20 cellular contexts compared by ENCODE assay signal in genomic region chr21:44950351-44950750, GRCh38. TPM values are rescaled to one million over a fixed set of nuclear protein-coding genes. Genes with fewer than 3 reads are reported as not detected.
DNase-seq lines count a peak whose midpoint lies in the region; ATAC-seq, FAIRE-seq and TF ChIP-seq lines count a peak whose summit lies in the region.
"Had no signal": no experiment of that assay in that cellular context is flagged by ENCODE, and none has a peak within 500 bp of the region (broad histone marks: within the 10 kb centered on the region; RNA-seq: fewer than 3 reads in every experiment).

No MANE protein-coding gene starts in this region.

- intact Hi-C loops in IMR-90 (cut with micrococcal nuclease) = no loop called here
- intact Hi-C loops in kidney (cut with DNase I) = no loop called here
- intact Hi-C loops in spleen (cut with DNase I; ENCODE audit: low total_unique reads) = no loop called here
- intact Hi-C loops in activated CD4-positive, alpha-beta memory T cell treated with anti-CD3 and anti-CD28 coated beads for 36 hours (cut with micrococcal nuclease) = no loop called here

- H2BK120ac ChIP-seq in IMR-90 (ENCODE audit: low read depth, low read length) = peak overlapping the region; percentile 41; the same call in 1 of the 2 replicates
- H2BK120ac ChIP-seq in H9 (ENCODE audit: low read depth, low read length, poor library complexity, severe bottlenecking) = no peak overlapping the region

- H2BK15ac ChIP-seq in IMR-90 (ENCODE audit: low read depth, low read length) (0 out of 3 replicates have a peak overlapping the region, but pooled peaks have one; percentile 21), H9 (ENCODE audit: low read depth, low read length) (no peak overlapping the region)

- H3K23me2 ChIP-seq in H9 (ENCODE audit: insufficient read length, low read depth, low read length, poor library complexity, severe bottlenecking) = no peaks in the 10 kb centered on the region

- H4K5ac ChIP-seq in IMR-90 (ENCODE audit: low read depth, low read length) (peak overlapping the region; percentile 21; the same call in 1 of the 2 replicates), H9 (ENCODE audit: insufficient read length, low read depth, low read length) (no peak overlapping the region)

- H3K14ac ChIP-seq in IMR-90 (replicated peaks; ENCODE audit: low read depth, low read length) (no peak overlapping the region), H9 (ENCODE audit: insufficient read depth, low read length) (no peak overlapping the region)

- H3K79me2 ChIP-seq in H9 (ENCODE audit: insufficient read depth, low read length) = peaks cover 32% of the 10 kb centered on the region; the same call in 1 of the 2 replicates

- H2BK20ac ChIP-seq in IMR-90 (ENCODE audit: low read depth, low read length) (peak overlapping the region; percentile 5; the same call in 1 of the 2 replicates), H9 (ENCODE audit: low read depth, low read length, poor library complexity, severe bottlenecking) (no peak overlapping the region)

- H3K4me1 ChIP-seq in IMR-90 (ENCODE audit: control insufficient read depth, insufficient read depth, low read length) (no peaks in the 10 kb centered on the region; the same call in 1 of the 2 replicates), kidney (ENCODE audit: control insufficient read depth in 1 of 2, insufficient read depth in 1 of 2, low read depth in 1 of 2, low read length in 2 of 2) (peaks cover 0 to 5% of the 10 kb centered on the region in 2 donors), spleen (peaks cover 8 to 89% (median 45%) of the 10 kb centered on the region in 6 donors), H9 (ENCODE audit: insufficient read depth, low read length) (no peaks in the 10 kb centered on the region)
- H3K4me1 ChIP-seq: BE2C had no signal

- 0 out of 2 replicates have a peak, but pooled peaks cover 3% of the 10 kb centered on the region for H3K9me1 ChIP-seq in IMR-90 (ENCODE audit: insufficient read depth, low read length)

- H3K27me3 Mint-ChIP-seq in chondrocyte (ENCODE audit: low read depth) = no peaks in the 10 kb centered on the region
- H3K27me3 Mint-ChIP-seq in H9 (ENCODE audit: low read depth) = peaks cover 2% of the 10 kb centered on the region; the same call in 1 of the 2 replicates
- no peaks in the 10 kb centered on the region for H3K27me3 Mint-ChIP-seq in activated CD4-positive, alpha-beta memory T cell treated with anti-CD3 and anti-CD28 coated beads for 36 hours
- H3K27me3 Mint-ChIP-seq: activated naive CD8-positive, alpha-beta T cell treated with anti-CD3 and anti-CD28 coated beads for 36 hours had no signal

- H3K9me3 ChIP-seq in IMR-90 (ENCODE audit: control insufficient read depth, insufficient read depth, low read length) = no peaks in the 10 kb centered on the region
- no peaks in the 10 kb centered on the region for H3K9me3 ChIP-seq in kidney (ENCODE audit: control insufficient read depth in 1 of 2, low read length in 2 of 2)
- no peaks in the 10 kb centered on the region for H3K9me3 ChIP-seq in spleen
- H3K9me3 ChIP-seq in H9 (ENCODE audit: control insufficient read depth, low read depth, low read length) = no peaks in the 10 kb centered on the region
- H3K9me3 ChIP-seq: BE2C, mucosa of descending colon had no signal

- H3K36me3 ChIP-seq in IMR-90 (ENCODE audit: control insufficient read depth, insufficient read depth, low read length) (peaks cover 27% of the 10 kb centered on the region), kidney (ENCODE audit: control insufficient read depth in 1 of 2, insufficient read depth in 2 of 2, low read length in 2 of 2) (peaks cover 0 to 3% of the 10 kb centered on the region in 2 donors), spleen (peaks cover 0 to 89% (median 21%) of the 10 kb centered on the region in 6 donors)

- POLR2A ChIA-PET in IMR-90 (lab: Charles Lee; ENCODE audit: unreplicated experiment) = no interaction called here
- POLR2A ChIA-PET in activated CD4-positive, alpha-beta memory T cell treated with anti-CD3 and anti-CD28 coated beads for 36 hours (lab: Charles Lee) = interaction anchor here (1.1 kb wide), 1 partner anchor 186 kb away, joined by 3 read pairs; no protein-coding TSS in a partner anchor

- peaks cover 8% of the 10 kb centered on the region for H3K36me3 Mint-ChIP-seq in chondrocyte (ENCODE audit: low read depth)
- peaks cover 15 to 32% (median 26%) of the 10 kb centered on the region in 3 experiments; a peak in 6 of 7 replicates for H3K36me3 Mint-ChIP-seq in H9 (ENCODE audit: insufficient read depth in 1 of 3, low read depth in 3 of 3)
- peaks cover 8% of the 10 kb centered on the region for H3K36me3 Mint-ChIP-seq in activated CD4-positive, alpha-beta memory T cell treated with anti-CD3 and anti-CD28 coated beads for 36 hours

- BruUV-seq in IMR-90 (replicated peaks; lab: Mats Ljungman, UMichigan) = no TSS peak

- H3K23ac ChIP-seq in IMR-90 (ENCODE audit: low read depth, low read length) = no peak overlapping the region
- H3K23ac ChIP-seq in H9 (ENCODE audit: insufficient read length, low read depth, low read length) = no peak overlapping the region

- H3K27me3 ChIP-seq in IMR-90 (ENCODE audit: control insufficient read depth, insufficient read depth, low read length) (no peaks in the 10 kb centered on the region), spleen (replicated peaks in 1 of 7) (no peaks in the 10 kb centered on the region), H9 (ENCODE audit: insufficient read depth, low read length) (no peaks in the 10 kb centered on the region)
- H3K27me3 ChIP-seq: BE2C, dorsolateral prefrontal cortex had no signal

- H2AFZ ChIP-seq in IMR-90 (replicated peaks; ENCODE audit: low read length, poor library complexity) = no peak overlapping the region
- H2AFZ ChIP-seq in H9 (ENCODE audit: low read length) = no peak overlapping the region

- H3K79me1 ChIP-seq in IMR-90 (ENCODE audit: low read depth in 1 of 2, low read length in 2 of 2) (peaks cover 7 to 65% of the 10 kb centered on the region in 2 experiments), H9 (ENCODE audit: insufficient read depth, low read depth, low read length, poor library complexity, severe bottlenecking) (peaks cover 3% of the 10 kb centered on the region)

- H2AK5ac ChIP-seq in IMR-90 (ENCODE audit: low read depth, low read length) = peak overlapping the region; percentile 88
- H2AK5ac ChIP-seq in H9 (ENCODE audit: insufficient read length, low read length) = no peak overlapping the region

- H4K8ac ChIP-seq in IMR-90 (ENCODE audit: low read depth in 2 of 2, low read length in 2 of 2) = peak overlapping the region; percentile 34 to 54; a peak in 2 of 4 replicates
- H4K8ac ChIP-seq in H9 (replicated peaks; ENCODE audit: insufficient read length, low read depth, low read length) = no peak overlapping the region

- dilution Hi-C loops in IMR-90 (cut with HindIII; ENCODE audit: low sequenced_read_pairs, unreplicated experiment) = no loop called here

- H3K4me1 Mint-ChIP-seq in chondrocyte (ENCODE audit: low read depth) (peaks cover 39% of the 10 kb centered on the region), H9 (peaks cover 2 to 4% of the 10 kb centered on the region in 2 experiments; a peak in 3 of 4 replicates)
- H3K4me1 Mint-ChIP-seq in activated CD4-positive, alpha-beta memory T cell treated with anti-CD3 and anti-CD28 coated beads for 36 hours (ENCODE audit: low read depth) = peaks cover 4% of the 10 kb centered on the region

- DNase-seq in IMR-90 (no peak), chondrocyte (ENCODE audit: low spot score) (peak; percentile 77), kidney (peak; percentile 76), spleen (peak; percentile 67), kidney glomerular epithelial cell (lab: John Stamatoyannopoulos, UW) (no peak), NCI-H2196 treated with DMSO at 0.1 percent for 48 hours (lab: John Stamatoyannopoulos, UW; ENCODE audit: unreplicated experiment) (no peak), H9 (no peak)
- no peak for DNase-seq in activated CD4-positive, alpha-beta memory T cell treated with anti-CD3 and anti-CD28 coated beads for 36 hours
- DNase-seq: NCI-H2029 had no signal

- H3K4me3 Mint-ChIP-seq in chondrocyte (ENCODE audit: unreplicated experiment) (no peak overlapping the region), H9 (no peak overlapping the region; a peak in 1 of 5 replicates)
- H3K4me3 Mint-ChIP-seq in activated CD4-positive, alpha-beta memory T cell treated with anti-CD3 and anti-CD28 coated beads for 36 hours = no peak overlapping the region
- H3K4me3 Mint-ChIP-seq: activated CD8-positive, alpha-beta T cell treated with anti-CD3 and anti-CD28 coated beads, Interleukin-2, amount 10 ng/mL, durations not matched to agents 7 days and 5 days; activated naive CD8-positive, alpha-beta T cell treated with anti-CD3 and anti-CD28 coated beads for 36 hours; neural crest cell had no signal

- H3K56ac ChIP-seq in IMR-90 (ENCODE audit: extremely low read depth, insufficient read depth, low read length) (no peak overlapping the region), H9 (ENCODE audit: insufficient read length, low read depth, low read length) (no peak overlapping the region)

- ATAC-seq in IMR-90 (ENCODE audit: low read depth) = no peak

- no peak for TF ChIP-seq RAD21 in IMR-90 (IDR thresholded peaks at IDR 0.05; ENCODE audit: low read length)

- in situ Hi-C loops in IMR-90 (cut with MboI; ENCODE audit: low sequenced_read_pairs) = no loop called here

- no peak for FAIRE-seq in kidney (lab: Jason Lieb, UNC)
- FAIRE-seq: H54, islet of Langerhans, TTC549 had no signal

- TF ChIP-seq CTCF in IMR-90 (conservative IDR thresholded peaks at IDR 0.05; ENCODE audit: low read depth, low read length) (no peak), chondrocyte (IDR thresholded peaks at IDR 0.05) (no peak), kidney (IDR thresholded peaks at IDR 0.05; ENCODE audit: borderline replicate concordance, extremely low read depth, insufficient read depth) (no peak), spleen (IDR thresholded peaks at IDR 0.05 in 8 of 11, conservative IDR thresholded peaks at IDR 0.05 in 3 of 11) (no peak), H9 (conservative IDR thresholded peaks at IDR 0.05) (no peak)

- H3K27ac ChIP-seq in IMR-90 (ENCODE audit: insufficient read depth, low read length) (no peak overlapping the region), kidney (ENCODE audit: low read depth in 2 of 2, low read length in 2 of 2) (no peak overlapping the region), spleen (peak overlapping the region in 1 of 8 donors; percentile 9), H9 (ENCODE audit: insufficient read length, low read depth, low read length) (no peak overlapping the region)

- H3T11ph ChIP-seq in H9 (ENCODE audit: low read length) = no peak overlapping the region

- no peak for TF ChIP-seq POLR2A in IMR-90 (IDR thresholded peaks at IDR 0.05; ENCODE audit: low read depth, low read length)
- no peak for TF ChIP-seq POLR2A in spleen (IDR thresholded peaks at IDR 0.05)

- no peak overlapping the region for H3K27ac Mint-ChIP-seq in chondrocyte (ENCODE audit: unreplicated experiment)
- no peak overlapping the region for H3K27ac Mint-ChIP-seq in H9
- no peak overlapping the region for H3K27ac Mint-ChIP-seq in activated CD4-positive, alpha-beta memory T cell treated with anti-CD3 and anti-CD28 coated beads for 36 hours
- H3K27ac Mint-ChIP-seq: activated CD8-positive, alpha-beta T cell treated with anti-CD3 and anti-CD28 coated beads, Interleukin-2, amount 10 ng/mL, durations not matched to agents 7 days and 5 days; activated naive CD8-positive, alpha-beta T cell treated with anti-CD3 and anti-CD28 coated beads for 36 hours had no signal

- H4K20me1 ChIP-seq in IMR-90 (ENCODE audit: insufficient read depth, low read length) (peaks cover 37% of the 10 kb centered on the region), H9 (ENCODE audit: control insufficient read depth, insufficient read depth, insufficient read length) (no peaks in the 10 kb centered on the region)

- H3K4me3 ChIP-seq in IMR-90 (ENCODE audit: insufficient read depth, low read depth, low read length) = no peak overlapping the region
- H3K4me3 ChIP-seq in kidney (ENCODE audit: low read length in 2 of 2) = no peak overlapping the region
- no peak overlapping the region for H3K4me3 ChIP-seq in spleen
- H3K4me3 ChIP-seq: dorsolateral prefrontal cortex, lung, mucosa of descending colon had no signal

- H3K9ac ChIP-seq in IMR-90 (ENCODE audit: low read depth, low read length) (no peak overlapping the region; the same call in 1 of the 2 replicates), kidney (ENCODE audit: low read length in 2 of 2) (no peak overlapping the region), H9 (ENCODE audit: extremely low read depth, insufficient read length, low read length) (no peak overlapping the region)

- H3K9me3 Mint-ChIP-seq in chondrocyte (ENCODE audit: low read depth) (no peaks in the 10 kb centered on the region), H9 (no peaks in the 10 kb centered on the region)
- no peaks in the 10 kb centered on the region for H3K9me3 Mint-ChIP-seq in activated CD4-positive, alpha-beta memory T cell treated with anti-CD3 and anti-CD28 coated beads for 36 hours
- H3K9me3 Mint-ChIP-seq: activated naive CD8-positive, alpha-beta T cell treated with anti-CD3 and anti-CD28 coated beads for 36 hours; neural crest cell had no signal

- peak overlapping the region; percentile 86; the same call in 1 of the 2 replicates for H4K91ac ChIP-seq in IMR-90 (ENCODE audit: insufficient read depth, low read depth, low read length)
- no peak overlapping the region for H4K91ac ChIP-seq in H9 (ENCODE audit: insufficient read length, low read depth, low read length)

- H3K4ac ChIP-seq in IMR-90 (ENCODE audit: low read depth, low read length) (peak overlapping the region; percentile 63), H9 (ENCODE audit: low read depth, low read length) (no peak overlapping the region)

- 96% methylated on average over 17 of the region's 18 CpGs; no CpG with 5 or more reads in 1 of the 2 experiments for WGBS in IMR-90 (ENCODE audit: extremely low coverage in 2 of 2, insufficient read length in 1 of 2), 2 experiments
- 92 to 97% (median 94%) methylated on average over 11 to 18 of the region's 18 CpGs for WGBS in spleen, 5 donors
- no CpG with 5 or more reads among the region's 18 CpGs for WGBS in H9 (ENCODE audit: extremely low coverage, insufficient read length, low lambda C conversion rate)

- CTCF ChIA-PET in IMR-90 (lab: Yijun Ruan, JAX) = interaction anchor here (0.6 to 3.2 kb wide), 8 partner anchors 9 to 190 kb away, joined by 3 to 27 read pairs (median 4); no protein-coding TSS in a partner anchor
- CTCF ChIA-PET in activated CD4-positive, alpha-beta memory T cell treated with anti-CD3 and anti-CD28 coated beads for 36 hours (lab: Charles Lee) = interaction anchor here (0.6 to 16.5 kb wide), 28 partner anchors 8 to 263 kb away, joined by 3 to 256 read pairs (median 4); partner anchors contain the start of genes ADARB1, PTTG1IP and SLX9

- H2BK12ac ChIP-seq in H9 (ENCODE audit: insufficient read length, low read depth, low read length) = no peak overlapping the region

- no peak overlapping the region for H3K4me2 ChIP-seq in IMR-90 (ENCODE audit: low read depth, low read length)
- H3K4me2 ChIP-seq in H9 (ENCODE audit: insufficient read depth, insufficient read length, low read length) = no peak overlapping the region

- H3K18ac ChIP-seq in IMR-90 (ENCODE audit: low read depth, low read length) (no peak overlapping the region), H9 (ENCODE audit: insufficient read length, low read depth, low read length) (no peak overlapping the region)

- H2AK9ac ChIP-seq in IMR-90 (replicated peaks; ENCODE audit: low read depth, low read length, poor library complexity) = peak overlapping the region; percentile 71

- peak overlapping the region; percentile 51 for H2BK5ac ChIP-seq in IMR-90 (ENCODE audit: low read depth, low read length, poor library complexity, severe bottlenecking)
- no peak overlapping the region for H2BK5ac ChIP-seq in H9 (ENCODE audit: insufficient read length, low read length)

RNA-seq across cellular contexts. Expression of gene SLX9, which starts 10.5 kb away (rescaled TPM):
- 10.4 and 17.5 TPM in 2 replicates for total RNA-seq in IMR-90 (2012; rRNA removed)
- 21.7 and 27.4 TPM in 2 replicates for polyA plus RNA-seq in IMR-90 (2012; rRNA removed)
- 29.5 and 45.6 TPM in 2 replicates for polyA plus RNA-seq in IMR-90 (2012; cell fraction: cytosol; rRNA removed)
- polyA plus RNA-seq in IMR-90 (2012; cell fraction: nucleus; rRNA removed; ENCODE audit: low replicate concordance) = 26.6 and 28.5 TPM in 2 replicates
- 20.4 to 27.4 TPM (median 24.0 TPM) in 3 replicates for total RNA-seq in chondrocyte
- total RNA-seq in kidney = 27.1 TPM
- 35.1 TPM for polyA plus RNA-seq in kidney (ENCODE audit: insufficient read depth, low read depth, low replicate concordance)
- 10 to 100 TPM in 6 of 7 donors, 1 to 10 TPM in 1; 6.1 to 30.6 (median 26.4) TPM for total RNA-seq in spleen
- 10 to 100 TPM; 16.4 to 35.4 (median 28.5) TPM for polyA plus RNA-seq in spleen
- total RNA-seq in H9 (2021) = 74.3 and 76.4 TPM in 2 replicates
- total RNA-seq in activated CD4-positive, alpha-beta memory T cell treated with anti-CD3 and anti-CD28 coated beads for 36 hours = 10 to 100 TPM; 60.7 to 64.6 TPM

RNA-seq across cellular contexts. Expression of gene ITGB2, which starts 29.7 kb away (rescaled TPM):
- not detected in 2 replicates for total RNA-seq in IMR-90 (2012; rRNA removed)
- 0.14 TPM in 1 of 2 replicates, not detected in the other for polyA plus RNA-seq in IMR-90 (2012; rRNA removed)
- 0.06 and 0.15 TPM in 2 replicates for polyA plus RNA-seq in IMR-90 (2012; cell fraction: cytosol; rRNA removed)
- polyA plus RNA-seq in IMR-90 (2012; cell fraction: nucleus; rRNA removed; ENCODE audit: low replicate concordance) = 0.07 TPM in 1 of 2 replicates, not detected in the other
- 0.15 to 1.4 TPM (median 0.87 TPM) in 3 replicates for total RNA-seq in chondrocyte
- 111 TPM for total RNA-seq in kidney
- polyA plus RNA-seq in kidney (ENCODE audit: insufficient read depth, low read depth, low replicate concordance) = 9.5 TPM
- total RNA-seq in spleen = 100 to 1,000 TPM; 285 to 754 (median 415) TPM
- 100 to 1,000 TPM in 2 of 3 donors, 10 to 100 TPM in 1; 92.1 to 332 (median 250) TPM for polyA plus RNA-seq in spleen
- 0.61 and 1.1 TPM in 2 replicates for total RNA-seq in H9 (2021)
- total RNA-seq in activated CD4-positive, alpha-beta memory T cell treated with anti-CD3 and anti-CD28 coated beads for 36 hours = 100 to 1,000 TPM; 242 to 247 TPM
- total RNA-seq: G401 had no signal

Comparison
In these comparisons a context has a peak if more than half of its experiments do, and no peak if none do; other contexts are left out.
1. DNase-seq: peak in chondrocyte (single experiment), kidney (single experiment) and spleen (single experiment); none in IMR-90 (single experiment), kidney glomerular epithelial cell (single experiment), NCI-H2196 treated with DMSO at 0.1 percent for 48 hours (single experiment), H9 (single experiment) and activated CD4-positive, alpha-beta memory T cell treated with anti-CD3 and anti-CD28 coated beads for 36 hours (single experiment).
2. RNA of gene ITGB2, which starts 29.7 kb away (total RNA-seq): 285 to 754 TPM in spleen, 242 to 247 TPM in activated CD4-positive, alpha-beta memory T cell treated with anti-CD3 and anti-CD28 coated beads for 36 hours and 111 TPM in kidney (single experiment); 0.61 to 1.1 TPM in H9, 0.15 to 1.4 TPM in chondrocyte and not detected in IMR-90; every median in the first group is over 10 times any median in the second.